1 cellular context compared by ENCODE assay signal in the genomic region with DNA sequence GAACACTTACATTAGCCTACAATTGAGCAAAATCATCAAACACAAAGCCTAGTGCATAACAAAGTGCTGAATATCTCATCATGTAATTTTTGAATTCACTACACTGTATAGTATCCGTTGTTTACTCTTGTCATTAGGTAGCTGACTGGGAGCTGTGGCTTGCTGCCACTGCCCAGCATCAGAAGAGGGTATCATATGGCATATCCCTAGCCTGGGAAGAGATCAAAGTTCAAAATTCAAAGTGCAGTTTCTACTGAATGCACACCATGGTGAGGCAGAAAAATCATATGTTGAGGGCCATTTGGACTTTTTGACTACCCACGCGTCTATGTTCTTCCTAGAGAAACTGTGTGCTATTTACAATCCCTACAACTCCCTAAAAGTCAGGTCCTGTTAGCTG.
TF ChIP-seq lines count a peak whose summit lies in the region.

No MANE protein-coding gene starts in this region.

TF ChIP-seq in IMR-90, 13 proteins besides CTCF, POLR2A, EP300 and RAD21:
- no peak for TF ChIP-seq RCOR1 (IDR thresholded peaks at IDR 0.05; ENCODE audit: insufficient replicate concordance, low read length)
- TF ChIP-seq CEBPB (IDR thresholded peaks at IDR 0.05; ENCODE audit: low read depth, low read length), result no peak
- TF ChIP-seq CHD1 (IDR thresholded peaks at IDR 0.05; ENCODE audit: low read depth, low read length), result no peak
- TF ChIP-seq NFE2L2 (IDR thresholded peaks at IDR 0.05; ENCODE audit: low read depth, low read length), result no peak
- TF ChIP-seq USF2 (IDR thresholded peaks at IDR 0.05; ENCODE audit: low read depth, low read length), result no peak
- no peak for TF ChIP-seq RFX5 (IDR thresholded peaks at IDR 0.05; ENCODE audit: low read depth, low read length)
- TF ChIP-seq MAFK (IDR thresholded peaks at IDR 0.05; ENCODE audit: low read depth, low read length), result no peak
- no peak for TF ChIP-seq BHLHE40 (IDR thresholded peaks at IDR 0.05; ENCODE audit: low read depth, low read length)
- no peak for TF ChIP-seq ELK1 (IDR thresholded peaks at IDR 0.05; ENCODE audit: borderline replicate concordance, low read depth, low read length)
